13 cellular contexts compared by ENCODE assay signal in the genomic region with DNA sequence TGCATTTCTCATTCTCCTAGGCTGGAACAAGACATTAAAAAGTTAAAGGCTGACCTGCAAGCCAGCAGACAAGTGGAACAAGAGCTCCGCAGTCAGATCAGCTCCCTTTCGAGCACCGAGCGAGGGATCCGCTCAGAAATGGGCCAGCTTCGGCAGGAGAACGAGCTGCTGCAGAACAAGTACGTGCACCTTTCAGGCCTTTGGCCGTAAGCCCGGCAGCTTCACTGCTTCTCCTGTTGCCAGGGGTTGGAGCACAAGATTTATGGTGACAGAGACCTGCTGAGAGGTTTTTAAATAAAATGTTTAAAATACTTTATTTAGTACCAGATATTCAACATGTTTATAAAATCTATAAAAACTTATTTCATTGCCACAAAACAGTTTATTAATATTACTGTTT. TPM values are rescaled to one million over a fixed set of nuclear protein-coding genes. Genes with fewer than 3 reads are reported as not detected.
A peak's percentile ranks its signal among the peaks of the same experiment; 100 is the strongest.
DNase-seq lines count a peak whose midpoint lies in the region; ATAC-seq and TF ChIP-seq lines count a peak whose summit lies in the region.
"Had no signal": no experiment of that assay in that cellular context is flagged by ENCODE, and none has a peak within 500 bp of the region (broad histone marks: within the 10 kb centered on the region; RNA-seq: fewer than 3 reads in every experiment).

No MANE protein-coding gene starts in this region.

- H3K9me3 Mint-ChIP-seq in stimulated activated effector memory CD8-positive, alpha-beta T cell treated with anti-CD3 and anti-CD28 coated beads, Interleukin-12 subunit alpha, Interleukin-12 subunit beta, amount 100 ng/mL, for 72 hours, result no peaks in the 10 kb centered on the region
- H3K9me3 Mint-ChIP-seq: activated naive CD8-positive, alpha-beta T cell treated with anti-CD3 and anti-CD28 coated beads, Interleukin-2, amount 50 U/mL, for 24 hours; activated T-cell treated with anti-CD3 and anti-CD28 coated beads, Interleukin-2, amount 50 U/mL, for 24 hours had no signal

- H3K4me1 Mint-ChIP-seq in stimulated activated effector memory CD8-positive, alpha-beta T cell treated with anti-CD3 and anti-CD28 coated beads, Interleukin-12 subunit alpha, Interleukin-12 subunit beta, amount 100 ng/mL, for 72 hours, result no peaks in the 10 kb centered on the region

- peaks cover 57% of the 10 kb centered on the region for H3K36me3 Mint-ChIP-seq in stimulated activated effector memory CD8-positive, alpha-beta T cell treated with anti-CD3 and anti-CD28 coated beads, Interleukin-12 subunit alpha, Interleukin-12 subunit beta, amount 100 ng/mL, for 72 hours

- H3K27me3 ChIP-seq in HUES48 (ENCODE audit: control insufficient read depth, insufficient read depth, low read length), result no peaks in the 10 kb centered on the region

- no peaks in the 10 kb centered on the region for H3K9me3 ChIP-seq in HUES48 (ENCODE audit: control insufficient read depth, insufficient read depth, low read length)

- H3K27ac Mint-ChIP-seq in stimulated activated effector memory CD8-positive, alpha-beta T cell treated with anti-CD3 and anti-CD28 coated beads, Interleukin-12 subunit alpha, Interleukin-12 subunit beta, amount 100 ng/mL, for 72 hours, result peak overlapping the region; percentile 14
- H3K27ac Mint-ChIP-seq: activated T-cell treated with anti-CD3 and anti-CD28 coated beads, Interleukin-2, amount 50 U/mL, for 24 hours had no signal

- peak; percentile 89 for ATAC-seq in left ventricle myocardium superior
- no peak for ATAC-seq in stimulated activated effector memory CD8-positive, alpha-beta T cell treated with anti-CD3 and anti-CD28 coated beads, Interleukin-12 subunit alpha, Interleukin-12 subunit beta, amount 100 ng/mL, for 72 hours
- ATAC-seq in HG03432 (IDR thresholded peaks at IDR 0.05; ENCODE audit: unreplicated experiment), result no peak
- ATAC-seq: activated naive CD8-positive, alpha-beta T cell treated with anti-CD3 and anti-CD28 coated beads, Interleukin-2, amount 50 U/mL, for 24 hours; GM12878 had no signal

- TF ChIP-seq CTCF in VCaP (conservative IDR thresholded peaks at IDR 0.05), result no peak

- intact Hi-C loops in left ventricle myocardium superior (cut with micrococcal nuclease), result no loop called here

- H3K4me3 Mint-ChIP-seq in stimulated activated effector memory CD8-positive, alpha-beta T cell treated with anti-CD3 and anti-CD28 coated beads, Interleukin-12 subunit alpha, Interleukin-12 subunit beta, amount 100 ng/mL, for 72 hours, result no peak overlapping the region
- H3K4me3 Mint-ChIP-seq: activated naive CD8-positive, alpha-beta T cell treated with anti-CD3 and anti-CD28 coated beads, Interleukin-2, amount 50 U/mL, for 24 hours; activated T-cell treated with anti-CD3 and anti-CD28 coated beads, Interleukin-2, amount 50 U/mL, for 24 hours had no signal

- peak overlapping the region; percentile 2 for H3K27ac ChIP-seq in HUES48 (ENCODE audit: low read depth, low read length)
- H3K27ac ChIP-seq in VCaP, result peak overlapping the region; percentile 89

- H3K4me3 ChIP-seq in HUES48 (ENCODE audit: low read depth, low read length), result no peak overlapping the region
- H3K4me3 ChIP-seq: GM12878, smooth muscle cell had no signal

- DNase-seq in left ventricle myocardium superior, result peak; percentile 86
- no peak for DNase-seq in stimulated activated effector memory CD8-positive, alpha-beta T cell treated with anti-CD3 and anti-CD28 coated beads, Interleukin-12 subunit alpha, Interleukin-12 subunit beta, amount 100 ng/mL, for 72 hours (ENCODE audit: low spot score in 2 of 2)
- DNase-seq in HK-2 (ENCODE audit: unreplicated experiment), result no peak
- no peak for DNase-seq in NCI-H1694 treated with DMSO at 0.1 percent for 48 hours (lab: John Stamatoyannopoulos, UW)
- DNase-seq: activated naive CD8-positive, alpha-beta T cell treated with anti-CD3 and anti-CD28 coated beads, Interleukin-2, amount 50 U/mL, for 24 hours; activated T-cell treated with anti-CD3 and anti-CD28 coated beads, Interleukin-2, amount 50 U/mL, for 24 hours; erythroblast; NCI-H2171 had no signal

- no peak overlapping the region for H3K9ac ChIP-seq in HUES48 (ENCODE audit: low read depth, low read length)

- H3K4me1 ChIP-seq in HUES48 (ENCODE audit: control insufficient read depth, insufficient read depth, low read length), result peaks cover 30% of the 10 kb centered on the region

- peaks cover 1% of the 10 kb centered on the region; the same call in 1 of the 2 replicates for H3K36me3 ChIP-seq in HUES48 (ENCODE audit: control insufficient read depth, insufficient read depth, low read length)

RNA-seq across cellular contexts. Expression of gene MACO1, which starts 53.4 kb away (rescaled TPM):
- 15.6 TPM for total RNA-seq in left ventricle myocardium superior

RNA-seq across cellular contexts. Expression of gene LDLRAP1, which starts 59.3 kb away (rescaled TPM):
- 11.8 TPM for total RNA-seq in left ventricle myocardium superior
